29 cellular contexts compared by ENCODE assay signal in the genomic region with DNA sequence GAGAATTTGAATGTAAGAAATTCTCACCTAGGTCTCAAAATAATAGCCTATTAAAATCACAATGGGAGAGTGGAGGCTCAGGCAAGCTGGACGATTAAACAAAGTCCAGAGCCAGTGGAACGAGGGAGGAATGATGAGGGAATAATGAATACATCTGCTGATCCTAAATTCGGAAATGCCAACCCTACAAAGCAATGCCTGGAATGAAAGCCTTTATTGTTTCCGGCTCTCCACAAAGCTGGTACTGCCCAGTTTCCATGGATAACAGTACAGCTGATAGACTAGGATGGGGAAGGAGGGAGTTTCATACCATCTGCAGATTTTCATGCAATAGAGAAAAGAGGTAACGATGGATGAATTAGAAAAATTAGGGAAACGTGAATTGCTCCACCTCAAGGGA.
"Had no signal": no experiment of that assay in that cellular context is flagged by ENCODE, and none has a peak within 500 bp of the region (broad histone marks: within the 10 kb centered on the region; RNA-seq: fewer than 3 reads in every experiment).

No MANE protein-coding gene starts in this region.

- H3K9me3 ChIP-seq: esophagus squamous epithelium, ovary, prostate gland, suprapubic skin had no signal

- ATAC-seq: activated naive CD8-positive, alpha-beta T cell treated with anti-CD3 and anti-CD28 coated beads, Interleukin-2, amount 50 U/mL, for 24 hours; left colon; natural killer cell treated with Interleukin-12 subunit alpha and Interleukin-12 subunit beta and Interleukin-15 and Interleukin-18, amount 100 ng/mL, for 72 hours; stimulated activated naive B cell treated with anti-CD40 and anti-IgM and Interleukin-4, amounts not matched to agents 10 μg/mL and 1 μg/mL and 100 μg/mL, for 72 hours had no signal

- H3K36me3 ChIP-seq: esophagus squamous epithelium, ovary, prostate gland, stomach, suprapubic skin, tibial artery had no signal

- H3K4me1 ChIP-seq: esophagus squamous epithelium, prostate gland, stomach, tibial artery had no signal

- H3K36me3 Mint-ChIP-seq: activated naive CD4-positive, alpha-beta T cell treated with anti-CD3 and anti-CD28 coated beads, Interleukin-2, amount 50 U/mL, for 24 hours; memory B cell; natural killer cell treated with Interleukin-12 subunit alpha and Interleukin-12 subunit beta and Interleukin-15 and Interleukin-18, amount 100 ng/mL, for 72 hours; stimulated activated naive B cell treated with anti-CD40 and anti-IgM and Interleukin-4, amounts not matched to agents 10 μg/mL and 1 μg/mL and 100 μg/mL, for 72 hours had no signal

- H3K27ac Mint-ChIP-seq: activated naive CD4-positive, alpha-beta T cell treated with anti-CD3 and anti-CD28 coated beads, Interleukin-2, amount 50 U/mL, for 24 hours; activated naive CD8-positive, alpha-beta T cell treated with anti-CD3 and anti-CD28 coated beads, Interleukin-2, amount 50 U/mL, for 24 hours; memory B cell; natural killer cell treated with Interleukin-12 subunit alpha and Interleukin-12 subunit beta and Interleukin-15 and Interleukin-18, amount 100 ng/mL, for 72 hours; stimulated activated naive B cell treated with anti-CD40 and anti-IgM and Interleukin-4, amounts not matched to agents 10 μg/mL and 1 μg/mL and 100 μg/mL, for 72 hours; T-helper 1 cell treated with Interleukin-12 subunit alpha and Interleukin-12 subunit beta and Interleukin-4 antibody, amounts not matched to agents 30 μg/mL and 1 μg/mL, for 36 hours had no signal

- H3K4me1 Mint-ChIP-seq: activated naive CD4-positive, alpha-beta T cell treated with anti-CD3 and anti-CD28 coated beads, Interleukin-2, amount 50 U/mL, for 24 hours; activated naive CD8-positive, alpha-beta T cell treated with anti-CD3 and anti-CD28 coated beads, Interleukin-2, amount 50 U/mL, for 24 hours; central memory CD8-positive, alpha-beta T cell; memory B cell; stimulated activated naive B cell treated with anti-CD40 and anti-IgM and Interleukin-4, amounts not matched to agents 10 μg/mL and 1 μg/mL and 100 μg/mL, for 72 hours had no signal

- H3K4me3 ChIP-seq: esophagus squamous epithelium, hepatocyte, ovary, prostate gland, stomach, suprapubic skin, tibial artery had no signal

- H3K27me3 Mint-ChIP-seq: activated naive CD4-positive, alpha-beta T cell treated with anti-CD3 and anti-CD28 coated beads, Interleukin-2, amount 50 U/mL, for 24 hours; activated naive CD8-positive, alpha-beta T cell treated with anti-CD3 and anti-CD28 coated beads, Interleukin-2, amount 50 U/mL, for 24 hours; central memory CD8-positive, alpha-beta T cell; memory B cell; natural killer cell treated with Interleukin-12 subunit alpha and Interleukin-12 subunit beta and Interleukin-15 and Interleukin-18, amount 100 ng/mL, for 72 hours; stimulated activated naive B cell treated with anti-CD40 and anti-IgM and Interleukin-4, amounts not matched to agents 10 μg/mL and 1 μg/mL and 100 μg/mL, for 72 hours had no signal

- DNase-seq: activated CD4-positive, alpha-beta T cell treated with anti-CD3 and anti-CD28 coated beads for 4 hours; activated CD4-positive, alpha-beta T cell treated with anti-CD3 and anti-CD28 coated beads, Interleukin-2, amount 50 U/mL, for 4 hours; activated CD8-positive, alpha-beta memory T cell treated with anti-CD3 and anti-CD28 coated beads for 24 hours; activated effector memory CD4-positive, alpha-beta T cell treated with anti-CD3 and anti-CD28 coated beads, Interleukin-2, amount 50 U/mL, for 16 hours; activated naive CD8-positive, alpha-beta T cell treated with anti-CD3 and anti-CD28 coated beads, Interleukin-2, amount 50 U/mL, for 24 hours; dermis blood vessel endothelial cell; effector CD4-positive, alpha-beta T cell; esophagus squamous epithelium; glutamatergic neuron; kidney; left colon; ovary; stimulated activated CD4-positive, alpha-beta T cell treated with anti-CD3 and anti-CD28 coated beads, Interleukin-15, amount 100 ng/mL, for 24 hours; stimulated activated CD4-positive, alpha-beta T cell treated with anti-CD3 and anti-CD28 coated beads, Interleukin-2, amount 100 ng/mL, for 24 hours; stimulated activated naive B cell treated with anti-CD40 and anti-IgM and Interleukin-4, amounts not matched to agents 10 μg/mL and 1 μg/mL and 100 μg/mL, for 72 hours; stomach; SW 1271; T-helper 9 cell; tibial artery had no signal

- H3K9me3 Mint-ChIP-seq: activated naive CD4-positive, alpha-beta T cell treated with anti-CD3 and anti-CD28 coated beads, Interleukin-2, amount 50 U/mL, for 24 hours had no signal

- H3K4me3 Mint-ChIP-seq: activated naive CD4-positive, alpha-beta T cell treated with anti-CD3 and anti-CD28 coated beads, Interleukin-2, amount 50 U/mL, for 24 hours; activated naive CD8-positive, alpha-beta T cell treated with anti-CD3 and anti-CD28 coated beads, Interleukin-2, amount 50 U/mL, for 24 hours; central memory CD8-positive, alpha-beta T cell; memory B cell; natural killer cell treated with Interleukin-12 subunit alpha and Interleukin-12 subunit beta and Interleukin-15 and Interleukin-18, amount 100 ng/mL, for 72 hours; stimulated activated naive B cell treated with anti-CD40 and anti-IgM and Interleukin-4, amounts not matched to agents 10 μg/mL and 1 μg/mL and 100 μg/mL, for 72 hours; T-helper 1 cell treated with Interleukin-12 subunit alpha and Interleukin-12 subunit beta and Interleukin-4 antibody, amounts not matched to agents 30 μg/mL and 1 μg/mL, for 36 hours had no signal

- H3K27ac ChIP-seq: epithelial cell of prostate, hepatocyte, ovary, prostate gland, stomach, suprapubic skin, tibial artery, VCaP had no signal

- H3K27me3 ChIP-seq: esophagus squamous epithelium, hepatocyte, ovary, stomach, suprapubic skin, tibial artery had no signal
